Comparison of ENCODE assay signal across 9 cellular contexts in the genomic region with DNA sequence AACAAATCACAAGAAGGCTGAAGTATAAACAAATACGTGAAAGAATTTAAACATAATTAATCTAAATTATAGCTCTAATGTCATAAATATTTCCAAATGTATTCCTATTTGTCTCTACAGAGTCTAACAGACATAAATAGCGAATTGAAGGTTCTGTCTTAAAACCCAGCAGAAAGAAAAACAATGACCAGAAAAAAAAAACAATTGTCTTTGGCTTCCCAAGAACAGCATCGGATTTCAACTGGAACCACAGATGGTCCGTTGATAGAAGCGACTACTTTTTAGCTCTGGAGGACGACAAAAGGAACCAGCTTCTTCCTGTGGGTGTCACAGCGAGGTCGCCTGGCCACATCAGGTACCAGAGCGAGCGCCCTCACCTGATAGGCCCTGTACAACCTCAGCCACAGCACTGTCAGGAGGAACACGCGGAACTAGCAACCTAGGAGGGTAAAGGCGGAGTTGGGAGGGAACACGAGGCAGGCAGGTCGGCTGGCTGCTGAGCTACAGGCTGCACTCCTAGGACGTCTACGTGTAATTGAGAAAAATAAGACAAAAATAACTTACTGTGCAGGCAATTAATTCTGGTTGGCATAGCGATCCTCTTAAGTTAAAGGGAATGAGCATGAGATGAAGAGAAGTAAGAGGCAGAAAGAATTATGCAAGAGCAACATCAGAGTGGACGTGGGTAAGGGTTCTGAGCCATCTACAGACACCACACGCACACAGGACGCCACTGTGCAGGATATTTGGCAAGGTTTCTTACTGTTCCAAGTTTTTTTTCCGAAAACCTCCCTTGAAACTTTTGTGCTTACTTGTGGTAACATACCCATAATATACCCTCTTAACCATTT. TPM values are rescaled to one million over a fixed set of nuclear protein-coding genes. Genes with fewer than 3 reads are reported as not detected.
DNase-seq lines count a peak whose midpoint lies in the region; ATAC-seq and TF ChIP-seq lines count a peak whose summit lies in the region.
"Had no signal": no experiment of that assay in that cellular context is flagged by ENCODE, and none has a peak within 500 bp of the region (broad histone marks: within the 10 kb centered on the region; RNA-seq: fewer than 3 reads in every experiment).

No MANE protein-coding gene starts in this region.

- no peak overlapping the region for H3K23ac ChIP-seq in trophoblast cell (ENCODE audit: low read length)

- H3K9me3 ChIP-seq in T-helper 17 cell (ENCODE audit: control insufficient read depth, low read length, poor library complexity, severe bottlenecking) = no peaks in the 10 kb centered on the region
- H3K9me3 ChIP-seq in trophoblast cell (ENCODE audit: insufficient read depth, low read depth, low read length) = no peaks in the 10 kb centered on the region
- no peaks in the 10 kb centered on the region for H3K9me3 ChIP-seq in WERI-Rb-1 (ENCODE audit: severe bottlenecking)

- H3K27me3 ChIP-seq in GM06990 (replicated peaks; ENCODE audit: control insufficient read depth, insufficient read depth, low read length) = no peaks in the 10 kb centered on the region
- H3K27me3 ChIP-seq in trophoblast cell (ENCODE audit: insufficient read depth, low read length) = no peaks in the 10 kb centered on the region
- no peaks in the 10 kb centered on the region for H3K27me3 ChIP-seq in WERI-Rb-1 (ENCODE audit: insufficient read depth, low read depth, severe bottlenecking)

- H2BK5ac ChIP-seq in trophoblast cell (ENCODE audit: low read depth, low read length, poor library complexity) = no peak overlapping the region

- peaks cover 3% of the 10 kb centered on the region for H3K79me1 ChIP-seq in trophoblast cell (ENCODE audit: low read length)

- no peak overlapping the region for H4K12ac ChIP-seq in trophoblast cell (ENCODE audit: low read depth, low read length)

- H3K14ac ChIP-seq in trophoblast cell (ENCODE audit: low read length) = peak overlapping the region; percentile 17

- H3K9ac ChIP-seq in trophoblast cell (ENCODE audit: low read length) = no peak overlapping the region

- peaks cover 18% of the 10 kb centered on the region for H3K4me1 Mint-ChIP-seq in T-helper 17 cell

- H3K4me3 ChIP-seq in GM06990 (replicated peaks; ENCODE audit: low read depth, low read length) (no peak overlapping the region), trophoblast cell (ENCODE audit: low read depth, low read length) (no peak overlapping the region), WERI-Rb-1 (ENCODE audit: low read depth, low read length) (no peak overlapping the region)

- H3K36me3 ChIP-seq in GM06990 (ENCODE audit: control insufficient read depth, insufficient read depth, low read length) (peaks cover 11% of the 10 kb centered on the region), trophoblast cell (ENCODE audit: control insufficient read depth in 1 of 2, insufficient read depth in 2 of 2, low read length in 2 of 2) (no peaks in the 10 kb centered on the region), WERI-Rb-1 (peaks cover 49% of the 10 kb centered on the region)

- ATAC-seq in T-helper 17 cell (peak; percentile 97), GM21390 (IDR thresholded peaks at IDR 0.05; ENCODE audit: unreplicated experiment) (no peak), HG03469 (IDR thresholded peaks at IDR 0.05; ENCODE audit: unreplicated experiment) (no peak), GM21526 (IDR thresholded peaks at IDR 0.05; ENCODE audit: low FRiP score, unreplicated experiment) (no peak)

- peak overlapping the region; percentile 37 for H2BK120ac ChIP-seq in trophoblast cell (ENCODE audit: insufficient read depth, low read length, poor library complexity)

- TF ChIP-seq CTCF in GM06990 (IDR thresholded peaks at IDR 0.05; ENCODE audit: insufficient read depth, low read length, poor library complexity, severe bottlenecking) (peak; percentile 16), WERI-Rb-1 (IDR thresholded peaks at IDR 0.05; ENCODE audit: low read depth, low read length) (no peak)

- no peak for DNase-seq in GM06990 (ENCODE audit: extremely low read depth, insufficient read length)
- DNase-seq in T-helper 17 cell = peak in 2 of 3 donors; percentile 16 to 27
- DNase-seq in amniotic epithelial cell (ENCODE audit: low read depth) = peak; percentile 53
- no peak for DNase-seq in trophoblast cell
- DNase-seq in WERI-Rb-1 = no peak

- H3K4me1 ChIP-seq in trophoblast cell (ENCODE audit: control insufficient read depth in 1 of 2, insufficient read depth in 2 of 2, low read length in 2 of 2) = peaks cover 17 to 31% of the 10 kb centered on the region in 2 experiments

- H2BK12ac ChIP-seq in trophoblast cell (ENCODE audit: low read length) = no peak overlapping the region

- no CpG with 5 or more reads among the region's 22 CpGs for WGBS in trophoblast cell (ENCODE audit: extremely low coverage, insufficient coverage, insufficient read length)

- H4K91ac ChIP-seq in trophoblast cell (ENCODE audit: low read depth, low read length) = no peak overlapping the region

- H3K27ac Mint-ChIP-seq in T-helper 17 cell = no peak overlapping the region
- H3K27ac Mint-ChIP-seq: dendritic cell treated with granulocyte-macrophage colony-stimulating factor and Interleukin-4, amounts not matched to agents 40 ng/mL and 50 ng/mL, for 4 days had no signal

- H3K27ac ChIP-seq in trophoblast cell (ENCODE audit: low read depth, low read length) (no peak overlapping the region), WERI-Rb-1 (no peak overlapping the region)

- no peaks in the 10 kb centered on the region for H3K36me3 Mint-ChIP-seq in T-helper 17 cell (ENCODE audit: low read depth)

- no peaks in the 10 kb centered on the region for H3K79me2 ChIP-seq in trophoblast cell (ENCODE audit: control insufficient read depth, insufficient read depth, low read length, poor library complexity)

- no peaks in the 10 kb centered on the region for H3K27me3 Mint-ChIP-seq in T-helper 17 cell

- no peak overlapping the region for H3K18ac ChIP-seq in trophoblast cell (ENCODE audit: low read length)

- H3K4ac ChIP-seq in trophoblast cell (ENCODE audit: low read depth, low read length) = no peak overlapping the region

- H2AK5ac ChIP-seq in trophoblast cell (ENCODE audit: low read length) = no peak overlapping the region

- no peak overlapping the region for H3K4me2 ChIP-seq in trophoblast cell (ENCODE audit: low read length)

- no peak overlapping the region for H4K8ac ChIP-seq in trophoblast cell (ENCODE audit: low read depth, low read length)

- peak overlapping the region; percentile 59 for H2AFZ ChIP-seq in trophoblast cell (ENCODE audit: insufficient read depth, low read length, poor library complexity)

- H3K4me3 Mint-ChIP-seq in T-helper 17 cell = peak overlapping the region; percentile 12
- H3K4me3 Mint-ChIP-seq: dendritic cell treated with granulocyte-macrophage colony-stimulating factor and Interleukin-4, amounts not matched to agents 40 ng/mL and 50 ng/mL, for 4 days had no signal

RNA-seq across cellular contexts. Expression of a gene that starts 16.7 kb away (rescaled TPM):
- total RNA-seq in T-helper 17 cell = 10 to 100 TPM; 11.0 to 13.4 TPM
- 3.3 and 3.6 TPM in 2 replicates for polyA plus RNA-seq in trophoblast cell (2013)

RNA-seq across cellular contexts. Expression of a gene that starts 58.0 kb away (rescaled TPM):
- total RNA-seq in T-helper 17 cell = 1 to 10 TPM; 3.7 to 6.0 TPM
- 5.3 and 5.6 TPM in 2 replicates for polyA plus RNA-seq in trophoblast cell (2013)

Comparison
In these comparisons a context has a peak if more than half of its experiments do, and no peak if none do; other contexts are left out.
1. DNase-seq: peak in T-helper 17 cell (2 of 3) and amniotic epithelial cell (single experiment); none in GM06990 (single experiment), trophoblast cell (0 of 2) and WERI-Rb-1 (single experiment).